Comparison of ENCODE assay signal across 9 cellular contexts in the genomic region with DNA sequence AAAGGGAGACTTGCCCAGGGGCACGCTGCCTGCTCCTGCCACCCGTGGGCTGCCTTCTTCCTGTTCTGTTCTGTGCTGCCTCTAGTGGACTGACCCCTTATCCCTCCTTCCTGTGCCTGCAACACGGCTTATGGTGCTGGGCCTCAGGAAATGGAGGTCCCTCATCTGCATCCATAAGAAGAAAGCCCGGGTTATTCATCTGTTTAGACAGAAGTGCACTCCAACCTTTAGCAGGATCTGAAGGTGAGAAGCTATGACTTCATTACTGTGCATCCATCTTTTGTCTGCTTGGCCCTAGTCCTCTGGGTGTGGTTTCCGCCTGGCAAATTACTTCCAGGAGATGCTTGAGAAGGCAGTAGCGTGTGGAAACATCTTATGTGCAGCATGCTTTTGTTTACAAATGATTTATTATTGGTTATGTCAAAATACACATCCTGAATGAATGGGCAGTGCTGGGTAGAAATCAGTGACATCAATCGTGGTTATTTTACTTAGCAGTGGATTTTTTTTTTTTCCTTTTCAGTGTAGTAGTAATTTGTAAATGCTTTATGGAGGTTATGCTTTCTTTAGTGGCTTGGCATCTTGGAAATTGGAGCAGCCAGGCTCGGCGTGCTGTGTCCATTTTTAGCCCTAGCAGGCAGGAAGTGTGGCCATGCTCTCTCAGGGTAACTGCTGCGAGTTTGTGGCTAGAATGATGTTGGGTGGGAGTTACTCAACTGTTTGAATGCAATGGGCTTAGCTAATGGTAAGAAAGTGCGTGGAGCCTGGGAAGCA. TPM values are rescaled to one million over a fixed set of nuclear protein-coding genes. Genes with fewer than 3 reads are reported as not detected.
DNase-seq lines count a peak whose midpoint lies in the region; ATAC-seq, FAIRE-seq and TF ChIP-seq lines count a peak whose summit lies in the region.
"Had no signal": no experiment of that assay in that cellular context is flagged by ENCODE, and none has a peak within 500 bp of the region (broad histone marks: within the 10 kb centered on the region; RNA-seq: fewer than 3 reads in every experiment).

No MANE protein-coding gene starts in this region.

- CTCF ChIA-PET in GM12878 (lab: Yijun Ruan, JAX), result interaction anchor here (0.9 kb wide), 1 partner anchor 895 kb away, joined by 3 read pairs; no protein-coding TSS in a partner anchor

- RAD21 ChIA-PET in GM12878 (lab: Charles Lee; ENCODE audit: unreplicated experiment), result no interaction called here

- no peak for FAIRE-seq in GM12878 (lab: Jason Lieb, UNC)
- FAIRE-seq: GM19239 had no signal

- H2AFZ ChIP-seq in GM12878 (ENCODE audit: control insufficient read depth, low read depth, low read length), result no peak overlapping the region

- intact Hi-C loops in GM12878 (cut with micrococcal nuclease; ENCODE audit: unreplicated experiment), result no loop called here

- H3K4me1 ChIP-seq in GM12878 (ENCODE audit: control insufficient read depth, insufficient read depth, low read length), result no peaks in the 10 kb centered on the region

- 0 out of 6 replicates have a peak, but pooled peaks of 1 of the 3 experiments have one; percentile 10 for TF ChIP-seq CTCF in GM12878 (IDR thresholded peaks at IDR 0.05 in 2 of 3, conservative IDR thresholded peaks at IDR 0.05 in 1 of 3; ENCODE audit: control insufficient read depth in 2 of 3, extremely low read depth in 1 of 3, insufficient read depth in 1 of 3, low read depth in 3 of 3, low read length in 3 of 3)

- no peak for TF ChIP-seq POLR2A in GM12878 (IDR thresholded peaks at IDR 0.05; ENCODE audit: low read depth, low read length)

- in situ Hi-C loops in GM12878 (cut with MboI), result no loop called here

- no peak overlapping the region for H3K9ac ChIP-seq in GM12878 (ENCODE audit: control insufficient read depth, insufficient read depth, low read length)

- POLR2A ChIA-PET in GM12878 (lab: Charles Lee), result no interaction called here

- H3K27me3 ChIP-seq in GM12878 (replicated peaks in 1 of 2; ENCODE audit: control insufficient read depth in 2 of 2, insufficient read depth in 2 of 2, low read length in 1 of 2), result no peaks in the 10 kb centered on the region

- ATAC-seq in GM12878 (peak; percentile 58; the same call in 2 of the 3 replicates), HG03342 (IDR thresholded peaks at IDR 0.05; ENCODE audit: unreplicated experiment) (no peak), HG03280 (IDR thresholded peaks at IDR 0.05; ENCODE audit: unreplicated experiment) (no peak), GM21447 (IDR thresholded peaks at IDR 0.05; ENCODE audit: unreplicated experiment) (no peak)

- TF ChIP-seq RAD21 in GM12878 (IDR thresholded peaks at IDR 0.05; ENCODE audit: insufficient read depth, low read depth, low read length), result no peak

- H3K27ac ChIP-seq in GM12878 (ENCODE audit: control insufficient read depth, insufficient read depth), result no peak overlapping the region

- WGBS in GM12878 (ENCODE audit: insufficient coverage, insufficient replicate concordance, low lambda C conversion rate, missing lambda C conversion rate), result 8% methylated on average over 11 of the region's 11 CpGs

- no peaks in the 10 kb centered on the region for H3K79me2 ChIP-seq in GM12878 (ENCODE audit: control insufficient read depth, insufficient read depth, low read length)

- no peak overlapping the region for H3K4me2 ChIP-seq in GM12878 (ENCODE audit: control insufficient read depth, insufficient read depth)

- H3K4me3 ChIP-seq in GM12878, result no peak overlapping the region

- peak; percentile 80 for DNase-seq in Ammon's horn (ENCODE audit: low spot score)
- DNase-seq in HK-2 (ENCODE audit: unreplicated experiment), result peak; percentile 73
- no peak for DNase-seq in GM12878 (ENCODE audit: low read depth, low spot score)
- peak; percentile 40 for DNase-seq in midbrain (lab: John Stamatoyannopoulos, UW)
- DNase-seq in T1000 (lab: John Stamatoyannopoulos, UW), result no peak

- no peaks in the 10 kb centered on the region for H3K36me3 ChIP-seq in GM12878 (ENCODE audit: control insufficient read depth in 2 of 2, insufficient read depth in 2 of 2, low read length in 1 of 2)

- BruUV-seq in GM12878 (replicated peaks; lab: Mats Ljungman, UMichigan), result no TSS peak

- no peaks in the 10 kb centered on the region for H4K20me1 ChIP-seq in GM12878 (ENCODE audit: control insufficient read depth, insufficient read depth)

- no peak for TF ChIP-seq EP300 in GM12878 (IDR thresholded peaks at IDR 0.05; ENCODE audit: borderline replicate concordance in 1 of 2, control insufficient read depth in 1 of 2, low read depth in 2 of 2, low read length in 2 of 2)

- SMC1A ChIA-PET in GM12878 (lab: Charles Lee; ENCODE audit: uncharacterized antibody, unreplicated experiment), result interaction anchor here (0.6 kb wide), 1 partner anchor 40 kb away, joined by 3 read pairs; no protein-coding TSS in a partner anchor

- no peaks in the 10 kb centered on the region; the same call in 2 of the 3 replicates for H3K9me3 ChIP-seq in GM12878 (replicated peaks; ENCODE audit: control insufficient read depth, insufficient read depth, low read length)

TF ChIP-seq in GM12878, 131 proteins besides CTCF, POLR2A, EP300 and RAD21 (continues in another document):
- TF ChIP-seq ZNF384 (IDR thresholded peaks at IDR 0.05; ENCODE audit: borderline replicate concordance, low read depth, low read length) (no peak), FOS (IDR thresholded peaks at IDR 0.05; ENCODE audit: borderline replicate concordance, extremely low read depth, insufficient read length) (no peak), NBN (IDR thresholded peaks at IDR 0.05) (no peak), NFXL1 (IDR thresholded peaks at IDR 0.05; ENCODE audit: borderline replicate concordance) (no peak), ETV6 (conservative IDR thresholded peaks at IDR 0.05 in 1 of 2, IDR thresholded peaks at IDR 0.05 in 1 of 2; ENCODE audit: borderline replicate concordance in 1 of 2, low read depth in 1 of 2) (no peak), RELA (IDR thresholded peaks at IDR 0.05; ENCODE audit: borderline replicate concordance, partially characterized antibody) (no peak), RFX5 (IDR thresholded peaks at IDR 0.05; ENCODE audit: low read depth, low read length) (no peak), WRNIP1 (IDR thresholded peaks at IDR 0.05; ENCODE audit: borderline replicate concordance, low read depth, low read length) (no peak), SP1 (IDR thresholded peaks at IDR 0.05; ENCODE audit: low read depth, low read length) (no peak), SMAD1 (IDR thresholded peaks at IDR 0.05; ENCODE audit: low read depth, partially characterized antibody) (no peak)
- TF ChIP-seq, protein P1, sequence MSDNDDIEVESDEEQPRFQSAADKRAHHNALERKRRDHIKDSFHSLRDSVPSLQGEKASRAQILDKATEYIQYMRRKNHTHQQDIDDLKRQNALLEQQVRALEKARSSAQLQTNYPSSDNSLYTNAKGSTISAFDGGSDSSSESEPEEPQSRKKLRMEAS (IDR thresholded peaks at IDR 0.05; ENCODE audit: low read depth, low read length), result no peak
- TF ChIP-seq, protein P2, sequence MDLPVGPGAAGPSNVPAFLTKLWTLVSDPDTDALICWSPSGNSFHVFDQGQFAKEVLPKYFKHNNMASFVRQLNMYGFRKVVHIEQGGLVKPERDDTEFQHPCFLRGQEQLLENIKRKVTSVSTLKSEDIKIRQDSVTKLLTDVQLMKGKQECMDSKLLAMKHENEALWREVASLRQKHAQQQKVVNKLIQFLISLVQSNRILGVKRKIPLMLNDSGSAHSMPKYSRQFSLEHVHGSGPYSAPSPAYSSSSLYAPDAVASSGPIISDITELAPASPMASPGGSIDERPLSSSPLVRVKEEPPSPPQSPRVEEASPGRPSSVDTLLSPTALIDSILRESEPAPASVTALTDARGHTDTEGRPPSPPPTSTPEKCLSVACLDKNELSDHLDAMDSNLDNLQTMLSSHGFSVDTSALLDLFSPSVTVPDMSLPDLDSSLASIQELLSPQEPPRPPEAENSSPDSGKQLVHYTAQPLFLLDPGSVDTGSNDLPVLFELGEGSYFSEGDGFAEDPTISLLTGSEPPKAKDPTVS (IDR thresholded peaks at IDR 0.05; ENCODE audit: low read depth, low read length), result no peak

RNA-seq across cellular contexts. Expression of gene PTPRE, which starts 12.7 kb away (rescaled TPM):
- total RNA-seq in GM12878 (2013; cell fraction: nucleolus; rRNA removed), result 21.2 and 27.6 TPM in 2 replicates
- total RNA-seq in GM12878 (2014; rRNA removed) (3.8 and 5.2 TPM in 2 replicates), GM12878 (2014; rRNA removed; fragmentation: Illumina TruSeq; extraction: Trizol) (2.9 TPM in 2 replicates), GM12878 (2021) (6.3 and 7.8 TPM in 2 replicates)
- 1.4 TPM for polyA plus RNA-seq in GM12878 (2011; ENCODE audit: low read depth)
- polyA plus RNA-seq in GM12878 (2011; rRNA removed) (5.3 and 7.6 TPM in 2 replicates), GM12878 (2014; fragmentation: Illumina TruSeq; extraction: Trizol) (3.5 and 4.1 TPM in 2 replicates), GM12878 (2014; fragmentation: Nextera tagmentation; extraction: Ambion mirVana) (1 to 10 TPM; 5.8 to 6.7 TPM), GM12878 (2014; rRNA removed) (2.7 and 3.1 TPM in 2 replicates), GM12878 (2016; fragmentation: Nextera tagmentation; extraction: Ambion mirVana) (1 to 10 TPM; 5.7 to 6.4 TPM)
- polyA plus RNA-seq in GM12878 (2011; cell fraction: cytosol; rRNA removed), result 6.5 and 7.8 TPM in 2 replicates
- 40.9 and 44.2 TPM in 2 replicates for polyA plus RNA-seq in GM12878 (2011; cell fraction: nucleus; rRNA removed)
- polyA plus RNA-seq in GM12878 (2012), result 2.5 and 2.8 TPM in 2 replicates
- 7.6 and 11.6 TPM in 2 replicates for polyA minus RNA-seq in GM12878 (2011; rRNA and poly(A)+ RNA removed)
- polyA minus RNA-seq in GM12878 (2011; cell fraction: cytosol; rRNA and poly(A)+ RNA removed), result 5.6 and 7.2 TPM in 2 replicates
- 17.8 and 36.2 TPM in 2 replicates for polyA minus RNA-seq in GM12878 (2011; cell fraction: nucleus; rRNA and poly(A)+ RNA removed)

RNA-seq across cellular contexts. Expression of gene CLRN3, which starts 26.9 kb away (rescaled TPM):
- not detected in 2 replicates for total RNA-seq in GM12878 (2013; cell fraction: nucleolus; rRNA removed)
- total RNA-seq in GM12878 (2014; rRNA removed) (not detected in 2 replicates), GM12878 (2014; rRNA removed; fragmentation: Illumina TruSeq; extraction: Trizol) (not detected in 2 replicates), GM12878 (2021) (not detected in 2 replicates)
- not detected for polyA plus RNA-seq in GM12878 (2011; ENCODE audit: low read depth)
- polyA plus RNA-seq in GM12878 (2011; rRNA removed) (not detected in 2 replicates), GM12878 (2014; fragmentation: Illumina TruSeq; extraction: Trizol) (not detected in 2 replicates), GM12878 (2014; fragmentation: Nextera tagmentation; extraction: Ambion mirVana) (not detected), GM12878 (2014; rRNA removed) (not detected in 2 replicates), GM12878 (2016; fragmentation: Nextera tagmentation; extraction: Ambion mirVana) (not detected)
- not detected in 2 replicates for polyA plus RNA-seq in GM12878 (2011; cell fraction: cytosol; rRNA removed)
- not detected in 2 replicates for polyA plus RNA-seq in GM12878 (2011; cell fraction: nucleus; rRNA removed)
- not detected in 2 replicates for polyA plus RNA-seq in GM12878 (2012)
- not detected in 2 replicates for polyA minus RNA-seq in GM12878 (2011; rRNA and poly(A)+ RNA removed)
- not detected in 2 replicates for polyA minus RNA-seq in GM12878 (2011; cell fraction: cytosol; rRNA and poly(A)+ RNA removed)
- not detected in 2 replicates for polyA minus RNA-seq in GM12878 (2011; cell fraction: nucleus; rRNA and poly(A)+ RNA removed)

Comparison
In these comparisons a context has a peak if more than half of its experiments do, and no peak if none do; other contexts are left out.
1. DNase-seq: peak in Ammon's horn (single experiment), HK-2 (single experiment) and midbrain (single experiment); none in GM12878 (single experiment) and T1000 (single experiment).